In genomic region chr6:16244446-16244845, GRCh38 we compare ENCODE assay signal across 22 cellular contexts. TPM values are rescaled to one million over a fixed set of nuclear protein-coding genes. Genes with fewer than 3 reads are reported as not detected.
DNase-seq lines count a peak whose midpoint lies in the region; ATAC-seq and TF ChIP-seq lines count a peak whose summit lies in the region.
"Had no signal": no experiment of that assay in that cellular context is flagged by ENCODE, and none has a peak within 500 bp of the region (broad histone marks: within the 10 kb centered on the region; RNA-seq: fewer than 3 reads in every experiment).

No MANE protein-coding gene starts in this region.

- peak overlapping the region in 1 of 2 donors; percentile 36 for H3K9ac ChIP-seq in stomach smooth muscle (ENCODE audit: low read length in 2 of 2)

- H3K4me1 ChIP-seq in ascending aorta (peaks cover 11 to 52% of the 10 kb centered on the region in 2 donors), stomach smooth muscle (ENCODE audit: control insufficient read depth, insufficient read depth, low read length) (peaks cover 50% of the 10 kb centered on the region)

- H3K27ac ChIP-seq in ascending aorta (peak overlapping the region; percentile 58 to 81), stomach smooth muscle (ENCODE audit: low read length) (peak overlapping the region; percentile 64)
- H3K27ac ChIP-seq: breast epithelium had no signal

- H3K27ac Mint-ChIP-seq in glutamatergic neuron (ENCODE audit: unreplicated experiment) (peak overlapping the region; percentile 87), nephron (peak overlapping the region; percentile 25 to 85 (median 59))
- H3K27ac Mint-ChIP-seq: CD4-positive, alpha-beta T cell had no signal

- H3K27me3 Mint-ChIP-seq in glutamatergic neuron (ENCODE audit: unreplicated experiment) = peaks cover 5% of the 10 kb centered on the region
- H3K27me3 Mint-ChIP-seq in nephron (ENCODE audit: low read depth) = peaks cover 31% of the 10 kb centered on the region

- peak overlapping the region; percentile 0 to 31 for H3K4me3 ChIP-seq in ascending aorta
- H3K4me3 ChIP-seq in stomach smooth muscle (ENCODE audit: low read length in 2 of 2) = peak overlapping the region in 1 of 2 donors; percentile 15
- H3K4me3 ChIP-seq: breast epithelium, K562, mucosa of descending colon, smooth muscle cell had no signal

- H3K36me3 Mint-ChIP-seq in glutamatergic neuron (ENCODE audit: unreplicated experiment) (no peaks in the 10 kb centered on the region), nephron (ENCODE audit: low read depth) (no peaks in the 10 kb centered on the region)

- H3K4me3 Mint-ChIP-seq in glutamatergic neuron (ENCODE audit: unreplicated experiment) (peak overlapping the region; percentile 11), nephron (peak overlapping the region in 2 of 3 experiments; percentile 1 to 16)
- H3K4me3 Mint-ChIP-seq: CD4-positive, alpha-beta T cell had no signal

- intact Hi-C loops in ascending aorta (cut with DNase I) = loop anchor here (5.0 kb wide), 1 partner anchor 37 kb away; no protein-coding TSS in a partner anchor

- TF ChIP-seq CTCF in ascending aorta (IDR thresholded peaks at IDR 0.05) (no peak), glutamatergic neuron (IDR thresholded peaks at IDR 0.05; ENCODE audit: partially characterized antibody, unreplicated experiment) (no peak), nephron (IDR thresholded peaks at IDR 0.05; ENCODE audit: unreplicated experiment in 3 of 3) (no peak)

- peaks cover 9 to 25% of the 10 kb centered on the region in 2 donors for H3K36me3 ChIP-seq in ascending aorta
- peaks cover 8 to 10% of the 10 kb centered on the region in 2 donors for H3K36me3 ChIP-seq in stomach smooth muscle (ENCODE audit: control insufficient read depth in 2 of 2, insufficient read depth in 2 of 2, low read length in 2 of 2)
- H3K36me3 ChIP-seq: breast epithelium had no signal

- H3K9me3 Mint-ChIP-seq in glutamatergic neuron (ENCODE audit: unreplicated experiment) (peaks cover 6% of the 10 kb centered on the region), nephron (no peaks in the 10 kb centered on the region)
- H3K9me3 Mint-ChIP-seq: CD4-positive, alpha-beta T cell had no signal

- no peaks in the 10 kb centered on the region for H3K9me3 ChIP-seq in ascending aorta
- no peaks in the 10 kb centered on the region for H3K9me3 ChIP-seq in stomach smooth muscle (ENCODE audit: control insufficient read depth in 2 of 2, low read length in 2 of 2)
- H3K9me3 ChIP-seq: breast epithelium, mucosa of descending colon had no signal

- H3K27me3 ChIP-seq in ascending aorta = no peaks in the 10 kb centered on the region
- no peaks in the 10 kb centered on the region for H3K27me3 ChIP-seq in stomach smooth muscle (ENCODE audit: control insufficient read depth in 1 of 2, insufficient read depth in 2 of 2, low read length in 2 of 2)
- H3K27me3 ChIP-seq: breast epithelium had no signal

- no peak for ATAC-seq in GM18517 (IDR thresholded peaks at IDR 0.05; ENCODE audit: unreplicated experiment)
- ATAC-seq: K562, mucosa of descending colon had no signal

- DNase-seq in ascending aorta (ENCODE audit: low spot score in 2 of 2) (no peak), glutamatergic neuron (no peak), amniotic stem cell (lab: John Stamatoyannopoulos, UW) (no peak)
- DNase-seq in activated CD4-positive, alpha-beta T cell treated with anti-CD3 and anti-CD28 coated beads for 48 hours = no peak
- DNase-seq: activated CD4-positive, CD25-positive, alpha-beta regulatory T cell; activated CD8-positive, alpha-beta memory T cell treated with anti-CD3 and anti-CD28 coated beads for 24 hours; activated naive CD4-positive, alpha-beta T cell treated with anti-CD3 and anti-CD28 coated beads, Interleukin-2, amount 50 U/mL, for 16 hours; activated T-cell treated with anti-CD3 and anti-CD28 coated beads, Interleukin-2, amount 50 U/mL, for 48 hours; CD4-positive, alpha-beta T cell; DND-41; erythroblast; mucosa of descending colon; NCI-H1694 treated with DMSO at 0.1 percent for 48 hours; occipital lobe; stimulated activated CD4-positive, alpha-beta T cell treated with anti-CD3 and anti-CD28 coated beads, Interleukin-4, amount 100 ng/mL, for 24 hours; T1000 had no signal

- peaks cover 18% of the 10 kb centered on the region for H3K4me1 Mint-ChIP-seq in glutamatergic neuron (ENCODE audit: low read depth, unreplicated experiment)
- peaks cover 66% of the 10 kb centered on the region for H3K4me1 Mint-ChIP-seq in nephron

RNA-seq across cellular contexts. Expression of gene GMPR, which starts 6.1 kb away (rescaled TPM):
- total RNA-seq in ascending aorta = 18.4 TPM
- 5.0 TPM for total RNA-seq in glutamatergic neuron (ENCODE audit: unreplicated experiment)
